Comparison of ENCODE assay signal across 8 cellular contexts in the genomic region with DNA sequence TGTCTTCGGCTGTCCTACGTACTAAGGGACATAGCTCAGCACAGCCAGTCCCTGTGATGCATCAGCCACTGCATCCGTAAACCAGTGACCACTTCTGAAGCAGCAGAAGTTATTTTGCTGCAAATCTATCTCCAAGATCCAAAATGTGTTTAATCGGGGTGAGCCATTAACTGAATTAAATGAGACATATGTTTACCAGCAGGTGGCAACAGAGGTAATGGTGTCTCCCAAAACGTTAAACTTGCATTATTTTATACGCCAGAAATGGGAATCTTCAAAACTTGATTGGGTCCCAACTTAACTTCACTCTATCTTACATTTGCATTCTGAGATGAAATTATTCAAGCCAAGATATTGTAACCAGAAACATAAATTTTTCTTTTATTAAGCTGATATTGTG.
DNase-seq lines count a peak whose midpoint lies in the region; ATAC-seq and TF ChIP-seq lines count a peak whose summit lies in the region.

No MANE protein-coding gene starts in this region.

- peak; percentile 20 for DNase-seq in NCI-H510A treated with DMSO at 0.1 percent for 48 hours (lab: John Stamatoyannopoulos, UW)
- DNase-seq in NCI-H510A (lab: John Stamatoyannopoulos, UW), result no peak
- peak; percentile 32 for DNase-seq in NCI-H69 (lab: John Stamatoyannopoulos, UW)
- peak; percentile 56 for DNase-seq in fibroblast of mammary gland (ENCODE audit: low read depth)
- DNase-seq in stromal cell of bone marrow (ENCODE audit: low read depth), result peak; percentile 18
- DNase-seq in activated CD4-positive, alpha-beta T cell treated with anti-CD3 and anti-CD28 coated beads for 48 hours, result no peak
- no peak for DNase-seq in activated T-cell treated with anti-CD3 and anti-CD28 coated beads, Interleukin-2, amount 50 U/mL, for 72 hours

- H3K4me1 Mint-ChIP-seq in activated T-cell treated with anti-CD3 and anti-CD28 coated beads, Interleukin-2, amount 50 U/mL, for 72 hours (ENCODE audit: low read depth), result peaks cover 4% of the 10 kb centered on the region

- TF ChIP-seq CTCF in fibroblast of mammary gland (conservative IDR thresholded peaks at IDR 0.05; ENCODE audit: control insufficient read depth, insufficient read depth, low read depth, low read length), result peak; percentile 57

- H3K27ac Mint-ChIP-seq in activated T-cell treated with anti-CD3 and anti-CD28 coated beads, Interleukin-2, amount 50 U/mL, for 72 hours, result no peak overlapping the region

- H3K4me3 ChIP-seq in fibroblast of mammary gland (ENCODE audit: control insufficient read depth, low read depth, low read length), result no peak overlapping the region

- no peak overlapping the region for H3K4me3 Mint-ChIP-seq in activated T-cell treated with anti-CD3 and anti-CD28 coated beads, Interleukin-2, amount 50 U/mL, for 72 hours

- ATAC-seq in HG02884 (IDR thresholded peaks at IDR 0.05; ENCODE audit: unreplicated experiment), result no peak
- no peak for ATAC-seq in activated T-cell treated with anti-CD3 and anti-CD28 coated beads, Interleukin-2, amount 50 U/mL, for 72 hours (replicated peaks in 1 of 2)

- H3K9me3 Mint-ChIP-seq in activated T-cell treated with anti-CD3 and anti-CD28 coated beads, Interleukin-2, amount 50 U/mL, for 72 hours, result no peaks in the 10 kb centered on the region

- H3K36me3 Mint-ChIP-seq in activated T-cell treated with anti-CD3 and anti-CD28 coated beads, Interleukin-2, amount 50 U/mL, for 72 hours (ENCODE audit: insufficient read depth in 2 of 2), result peaks cover 0 to 1% of the 10 kb centered on the region in 2 donors

- no peaks in the 10 kb centered on the region for H3K27me3 Mint-ChIP-seq in activated T-cell treated with anti-CD3 and anti-CD28 coated beads, Interleukin-2, amount 50 U/mL, for 72 hours (ENCODE audit: low read depth)

Comparison
In these comparisons a context has a peak if more than half of its experiments do, and no peak if none do; other contexts are left out.
1. DNase-seq: peak in NCI-H510A treated with DMSO at 0.1 percent for 48 hours (single experiment), NCI-H69 (single experiment), fibroblast of mammary gland (single experiment) and stromal cell of bone marrow (single experiment); none in NCI-H510A (single experiment), activated CD4-positive, alpha-beta T cell treated with anti-CD3 and anti-CD28 coated beads for 48 hours (single experiment) and activated T-cell treated with anti-CD3 and anti-CD28 coated beads, Interleukin-2, amount 50 U/mL, for 72 hours (0 of 2).